Comparison of ENCODE assay signal across 30 cellular contexts in the genomic region with DNA sequence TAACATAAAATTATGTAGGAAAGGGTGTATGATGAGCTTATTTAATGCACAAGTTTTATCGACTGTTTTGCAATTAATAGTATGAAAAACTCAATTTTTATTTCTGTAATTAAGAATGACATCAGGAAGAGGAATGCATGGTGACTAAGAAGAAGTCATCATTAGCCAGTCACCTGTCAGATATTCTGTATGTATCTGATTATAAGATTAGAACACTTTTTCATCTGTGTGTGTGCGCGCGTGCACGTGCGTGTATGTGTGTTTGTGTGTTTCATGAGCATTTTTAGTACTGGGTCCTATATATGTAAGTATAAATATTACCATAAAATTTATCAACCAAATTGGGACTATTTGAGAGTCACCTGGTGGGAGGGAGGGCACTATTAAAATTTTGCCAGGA.
"Had no signal": no experiment of that assay in that cellular context is flagged by ENCODE, and none has a peak within 500 bp of the region (broad histone marks: within the 10 kb centered on the region; RNA-seq: fewer than 3 reads in every experiment).

No MANE protein-coding gene starts in this region.

- H3K4me1 Mint-ChIP-seq: natural killer cell; stimulated activated memory B cell treated with anti-CD40 and anti-IgM and Interleukin-4, amounts not matched to agents 10 μg/mL and 1 μg/mL and 100 μg/mL, for 72 hours had no signal

- ATAC-seq: naive thymus-derived CD4-positive, alpha-beta T cell; natural killer cell; psoas muscle; right cardiac atrium; right lobe of liver; stimulated activated memory B cell treated with anti-CD40 and anti-IgM and Interleukin-4, amounts not matched to agents 10 μg/mL and 1 μg/mL and 100 μg/mL, for 72 hours; stimulated activated naive CD8-positive, alpha-beta T cell treated with anti-CD3 and anti-CD28 coated beads, Interleukin-15, amount 100 ng/mL, for 72 hours; stimulated activated naive CD8-positive, alpha-beta T cell treated with anti-CD3 and anti-CD28 coated beads, Interleukin-15, Interleukin-2, amounts not matched to agents 100 U/mL and 50 U/mL, for 24 hours; upper lobe of right lung had no signal

- H3K4me1 ChIP-seq: parathyroid adenoma, right lobe of liver had no signal

- H3K36me3 ChIP-seq: ovary, right lobe of liver, sigmoid colon, suprapubic skin, tibial artery, transverse colon, upper lobe of right lung, uterus had no signal

- H3K27me3 Mint-ChIP-seq: progenitor cell of endocrine pancreas; stimulated activated naive CD8-positive, alpha-beta T cell treated with anti-CD3 and anti-CD28 coated beads, Interleukin-15, amount 100 ng/mL, for 72 hours had no signal

- H3K79me2 ChIP-seq: parathyroid adenoma had no signal

- FAIRE-seq: small intestine had no signal

- H3K27ac Mint-ChIP-seq: naive thymus-derived CD4-positive, alpha-beta T cell; natural killer cell; nephron progenitor cell; progenitor cell of endocrine pancreas; stimulated activated memory B cell treated with anti-CD40 and anti-IgM and Interleukin-4, amounts not matched to agents 10 μg/mL and 1 μg/mL and 100 μg/mL, for 72 hours; stimulated activated naive CD8-positive, alpha-beta T cell treated with anti-CD3 and anti-CD28 coated beads, Interleukin-15, amount 100 ng/mL, for 72 hours; type B pancreatic cell had no signal

- H2AFZ ChIP-seq: parathyroid adenoma had no signal

- H3K36me3 Mint-ChIP-seq: naive thymus-derived CD4-positive, alpha-beta T cell; natural killer cell; stimulated activated memory B cell treated with anti-CD40 and anti-IgM and Interleukin-4, amounts not matched to agents 10 μg/mL and 1 μg/mL and 100 μg/mL, for 72 hours; type B pancreatic cell had no signal

- H3K9me3 ChIP-seq: ovary, psoas muscle, right lobe of liver, sigmoid colon, suprapubic skin, testis, tibial artery, transverse colon, upper lobe of right lung, uterus had no signal

- H3K27me3 ChIP-seq: ovary, right lobe of liver, sigmoid colon, suprapubic skin, testis, tibial artery, transverse colon, upper lobe of right lung, uterus had no signal

- H3K4me3 Mint-ChIP-seq: naive thymus-derived CD4-positive, alpha-beta T cell; natural killer cell; nephron progenitor cell; neural crest cell; stimulated activated memory B cell treated with anti-CD40 and anti-IgM and Interleukin-4, amounts not matched to agents 10 μg/mL and 1 μg/mL and 100 μg/mL, for 72 hours; stimulated activated naive CD8-positive, alpha-beta T cell treated with anti-CD3 and anti-CD28 coated beads, Interleukin-15, amount 100 ng/mL, for 72 hours; type B pancreatic cell had no signal

- H3K27ac ChIP-seq: ovary, parathyroid adenoma, psoas muscle, right lobe of liver, sigmoid colon, suprapubic skin, testis, tibial artery, transverse colon, upper lobe of right lung, uterus had no signal

- DNase-seq: naive thymus-derived CD4-positive, alpha-beta T cell; natural killer cell; nephron progenitor cell; occipital lobe; ovary; posterior cingulate gyrus; psoas muscle; right cardiac atrium; right lobe of liver; small intestine; stimulated activated CD4-positive, alpha-beta T cell treated with anti-CD3 and anti-CD28 coated beads, Interleukin-15, amount 100 ng/mL, for 24 hours; stimulated activated CD4-positive, alpha-beta T cell treated with anti-CD3 and anti-CD28 coated beads, Interleukin-4, amount 100 ng/mL, for 1 hour; stimulated activated CD4-positive, alpha-beta T cell treated with anti-CD3 and anti-CD28 coated beads, Interleukin-4, amount 100 ng/mL, for 4 hours; stimulated activated CD8-positive, alpha-beta memory T cell treated with anti-CD3 and anti-CD28 coated beads, Interleukin-4, amount 100 ng/mL, for 48 hours; stimulated activated naive CD4-positive, alpha-beta T cell; stimulated activated naive CD8-positive, alpha-beta T cell treated with anti-CD3 and anti-CD28 coated beads, Interleukin-15, amount 100 ng/mL, for 72 hours; stimulated activated naive CD8-positive, alpha-beta T cell treated with anti-CD3 and anti-CD28 coated beads, Interleukin-15, Interleukin-2, amounts not matched to agents 100 U/mL and 50 U/mL, for 24 hours; substantia nigra; testis; tibial artery; transverse colon; upper lobe of right lung; uterus had no signal

- H3K9me3 Mint-ChIP-seq: natural killer cell; nephron progenitor cell; neural crest cell; stimulated activated memory B cell treated with anti-CD40 and anti-IgM and Interleukin-4, amounts not matched to agents 10 μg/mL and 1 μg/mL and 100 μg/mL, for 72 hours; stimulated activated naive CD8-positive, alpha-beta T cell treated with anti-CD3 and anti-CD28 coated beads, Interleukin-15, amount 100 ng/mL, for 72 hours; type B pancreatic cell had no signal

- H3K4me3 ChIP-seq: ovary, psoas muscle, right lobe of liver, sigmoid colon, suprapubic skin, testis, tibial artery, transverse colon, upper lobe of right lung, uterus had no signal

- H3K9ac ChIP-seq: parathyroid adenoma had no signal
